In the genomic region with DNA sequence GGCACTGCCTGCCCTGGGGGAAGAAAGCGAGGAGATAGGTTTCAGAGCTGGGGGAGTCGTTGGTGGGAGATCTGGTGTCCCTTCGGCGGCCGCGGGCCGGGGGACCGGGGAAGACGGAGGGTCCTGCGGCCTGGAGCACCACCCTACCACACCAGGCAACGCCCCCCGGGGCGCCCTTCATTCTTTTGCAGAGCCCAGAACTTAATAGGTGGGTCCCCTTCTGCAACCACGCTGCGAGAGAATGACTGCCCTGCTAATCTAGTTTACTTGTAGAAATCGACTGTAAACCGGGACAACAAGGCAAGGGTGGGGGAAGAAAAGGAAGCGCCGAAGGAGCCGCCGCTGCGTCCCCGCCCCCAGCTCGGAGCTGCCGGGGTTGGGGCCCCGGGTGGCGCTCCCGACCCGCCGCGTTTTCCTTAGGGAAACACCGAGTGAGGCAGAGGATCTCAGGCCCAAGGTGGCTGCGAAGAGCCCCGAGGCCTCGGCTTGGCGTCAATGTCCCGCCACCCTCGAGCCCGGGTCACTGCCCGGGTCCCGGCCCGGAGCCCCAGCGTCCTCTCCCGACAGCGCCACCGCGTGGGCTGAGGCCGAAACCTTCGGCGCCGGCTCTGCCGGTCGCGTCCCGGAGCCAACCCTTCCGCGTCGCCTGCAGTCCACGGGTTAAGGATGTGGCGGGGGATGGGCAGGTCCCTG, we compare ENCODE assay signal across 8 cellular contexts. TPM values are rescaled to one million over a fixed set of nuclear protein-coding genes. Genes with fewer than 3 reads are reported as not detected.
A peak's percentile ranks its signal among the peaks of the same experiment; 100 is the strongest.
DNase-seq lines count a peak whose midpoint lies in the region; ATAC-seq and TF ChIP-seq lines count a peak whose summit lies in the region.

No MANE protein-coding gene starts in this region.

- H3K27me3 Mint-ChIP-seq in activated naive CD8-positive, alpha-beta T cell treated with anti-CD3 and anti-CD28 coated beads for 36 hours = peaks cover 86% of the 10 kb centered on the region

- TF ChIP-seq CTCF in cardiac muscle cell (IDR thresholded peaks at IDR 0.05; ENCODE audit: low read depth, low read length) = peak; percentile 85
- peak; percentile 75 for TF ChIP-seq CTCF in osteoblast (IDR thresholded peaks at IDR 0.05; ENCODE audit: extremely low read depth, low read depth, low read length)

- H3K4me3 Mint-ChIP-seq in activated naive CD8-positive, alpha-beta T cell treated with anti-CD3 and anti-CD28 coated beads for 36 hours = peak overlapping the region; percentile 42

- no peaks in the 10 kb centered on the region for H4K20me1 ChIP-seq in osteoblast (ENCODE audit: insufficient read depth, low read length)

- H2AFZ ChIP-seq in osteoblast (ENCODE audit: low read length) = peak overlapping the region; percentile 96

- H3K4me1 Mint-ChIP-seq in activated naive CD8-positive, alpha-beta T cell treated with anti-CD3 and anti-CD28 coated beads for 36 hours = peaks cover 22% of the 10 kb centered on the region

- ATAC-seq in GM21723 (IDR thresholded peaks at IDR 0.05; ENCODE audit: unreplicated experiment) = no peak

- DNase-seq in DMS53 treated with DMSO at 0.1 percent for 48 hours (lab: John Stamatoyannopoulos, UW; ENCODE audit: unreplicated experiment) (peak; percentile 59), H4 (ENCODE audit: low spot score) (peak; percentile 58), NCI-H526 (lab: John Stamatoyannopoulos, UW) (peak; percentile 50 to 90), cardiac muscle cell (ENCODE audit: low read depth in 1 of 2, low spot score in 1 of 2) (peak; percentile 48 to 87), osteoblast (ENCODE audit: insufficient read length, low spot score, missing footprints) (peak; percentile 99), NCI-H146 treated with DMSO at 0.1 percent for 48 hours (lab: John Stamatoyannopoulos, UW; ENCODE audit: unreplicated experiment) (no peak)
- DNase-seq in activated naive CD8-positive, alpha-beta T cell treated with anti-CD3 and anti-CD28 coated beads for 36 hours = peak; percentile 74

- peaks cover 90% of the 10 kb centered on the region for H3K27me3 ChIP-seq in cardiac muscle cell
- peaks cover 37% of the 10 kb centered on the region for H3K27me3 ChIP-seq in osteoblast (ENCODE audit: insufficient read depth, low read length)

- peaks cover 3% of the 10 kb centered on the region for H3K4me1 ChIP-seq in cardiac muscle cell (ENCODE audit: low read depth)
- H3K4me1 ChIP-seq in osteoblast (ENCODE audit: insufficient read depth, low read length) = peaks cover 3% of the 10 kb centered on the region

- H3K79me2 ChIP-seq in osteoblast (ENCODE audit: insufficient read depth, low read length) = peaks cover 54% of the 10 kb centered on the region

- H3K36me3 Mint-ChIP-seq in activated naive CD8-positive, alpha-beta T cell treated with anti-CD3 and anti-CD28 coated beads for 36 hours = no peaks in the 10 kb centered on the region

- peak overlapping the region; percentile 97 for H3K4me2 ChIP-seq in osteoblast (ENCODE audit: insufficient read depth, low read length)

- H3K4me3 ChIP-seq in cardiac muscle cell (peak overlapping the region; percentile 16), osteoblast (ENCODE audit: insufficient read depth, low read length) (peak overlapping the region; percentile 87)

- no peak overlapping the region for H3K27ac ChIP-seq in cardiac muscle cell
- peak overlapping the region; percentile 88 for H3K27ac ChIP-seq in osteoblast (ENCODE audit: low read depth, low read length)

- H3K27ac Mint-ChIP-seq in activated naive CD8-positive, alpha-beta T cell treated with anti-CD3 and anti-CD28 coated beads for 36 hours = no peak overlapping the region

- peaks cover 7% of the 10 kb centered on the region for H3K9me3 Mint-ChIP-seq in activated naive CD8-positive, alpha-beta T cell treated with anti-CD3 and anti-CD28 coated beads for 36 hours

- H3K36me3 ChIP-seq in cardiac muscle cell = no peaks in the 10 kb centered on the region
- H3K36me3 ChIP-seq in osteoblast (ENCODE audit: insufficient read depth, low read length) = no peaks in the 10 kb centered on the region

- H3K9me3 ChIP-seq in cardiac muscle cell (ENCODE audit: low read depth) (no peaks in the 10 kb centered on the region), osteoblast (ENCODE audit: low read depth, low read length) (no peaks in the 10 kb centered on the region)

RNA-seq across cellular contexts. Expression of gene SATB2, which starts 5.4 kb away (rescaled TPM):
- total RNA-seq in H4 (2014; rRNA removed; shearing (Covaris generic)) = 10.3 TPM in 2 replicates
- total RNA-seq in activated naive CD8-positive, alpha-beta T cell treated with anti-CD3 and anti-CD28 coated beads for 36 hours = under 1 TPM; 0.27 to 0.28 TPM
- total RNA-seq in cardiac muscle cell = 1.4 and 1.5 TPM in 2 replicates
- polyA plus RNA-seq in cardiac muscle cell = 0.89 and 1.0 TPM in 2 replicates
- 53.2 and 54.5 TPM in 2 replicates for total RNA-seq in osteoblast
